1 cellular context compared by ENCODE assay signal in genomic region chr10:75101416-75102251, GRCh38.
TF ChIP-seq lines count a peak whose summit lies in the region.

No MANE protein-coding gene starts in this region.

TF ChIP-seq in IMR-90, 13 proteins besides CTCF, POLR2A, EP300 and RAD21 (continued from another document):
- TF ChIP-seq USF2 (IDR thresholded peaks at IDR 0.05; ENCODE audit: low read depth, low read length) (no peak), FOS (IDR thresholded peaks at IDR 0.05; ENCODE audit: low read depth, low read length) (no peak), SMC3 (IDR thresholded peaks at IDR 0.05; ENCODE audit: low read depth, low read length) (no peak)
